Comparison of ENCODE assay signal across 24 cellular contexts in the genomic region with DNA sequence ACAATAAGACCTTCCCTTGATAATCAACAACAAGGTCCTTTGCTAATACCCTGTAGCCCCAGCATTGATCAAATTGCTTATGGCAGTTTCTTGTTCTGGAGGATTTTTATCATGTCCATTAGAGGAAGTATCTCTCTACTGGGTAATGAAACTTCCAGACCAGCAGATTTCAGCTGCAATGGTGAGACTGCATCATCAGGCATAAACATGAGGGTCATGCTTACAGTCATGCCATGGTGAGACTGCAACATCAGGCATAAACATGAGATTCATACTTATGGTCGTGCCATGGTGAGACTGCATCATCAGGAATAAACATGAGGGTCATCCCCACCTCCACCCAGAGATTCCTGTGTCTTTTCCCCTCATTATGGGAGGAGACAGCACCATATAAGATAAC.
DNase-seq lines count a peak whose midpoint lies in the region; ATAC-seq and TF ChIP-seq lines count a peak whose summit lies in the region.
"Had no signal": no experiment of that assay in that cellular context is flagged by ENCODE, and none has a peak within 500 bp of the region (broad histone marks: within the 10 kb centered on the region; RNA-seq: fewer than 3 reads in every experiment).

No MANE protein-coding gene starts in this region.

- H3F3A ChIP-seq in MM.1S (ENCODE audit: insufficient read depth, low read length): peaks cover 11% of the 10 kb centered on the region; the same call in 1 of the 2 replicates

- H3K79me2 ChIP-seq in MM.1S (ENCODE audit: low read length): no peaks in the 10 kb centered on the region

- peaks cover 37% of the 10 kb centered on the region for H3K4me1 ChIP-seq in MM.1S (ENCODE audit: low read length)

- intact Hi-C loops in dendritic cell treated with granulocyte-macrophage colony-stimulating factor and Interleukin-4, amounts not matched to agents 40 ng/mL and 50 ng/mL, for 4 days (cut with micrococcal nuclease): no loop called here

- H3K27me3 Mint-ChIP-seq in dendritic cell treated with granulocyte-macrophage colony-stimulating factor and Interleukin-4, amounts not matched to agents 40 ng/mL and 50 ng/mL, for 4 days: no peaks in the 10 kb centered on the region
- peaks cover 41% of the 10 kb centered on the region for H3K27me3 Mint-ChIP-seq in stimulated activated memory B cell treated with anti-CD40 and anti-IgM and Interleukin-4, amounts not matched to agents 10 μg/mL and 1 μg/mL and 100 μg/mL, for 72 hours

- H3K9me3 ChIP-seq in MM.1S (replicated peaks; ENCODE audit: insufficient read depth, low read length): no peaks in the 10 kb centered on the region

- H3K27ac ChIP-seq in MM.1S (ENCODE audit: low read length): no peak overlapping the region
- H3K27ac ChIP-seq: C4-2B, HL-60, KMS-11 had no signal

- no peaks in the 10 kb centered on the region for H3K9me3 Mint-ChIP-seq in dendritic cell treated with granulocyte-macrophage colony-stimulating factor and Interleukin-4, amounts not matched to agents 40 ng/mL and 50 ng/mL, for 4 days
- H3K9me3 Mint-ChIP-seq in stimulated activated memory B cell treated with anti-CD40 and anti-IgM and Interleukin-4, amounts not matched to agents 10 μg/mL and 1 μg/mL and 100 μg/mL, for 72 hours: no peaks in the 10 kb centered on the region

- H3K4me3 Mint-ChIP-seq in dendritic cell treated with granulocyte-macrophage colony-stimulating factor and Interleukin-4, amounts not matched to agents 40 ng/mL and 50 ng/mL, for 4 days: no peak overlapping the region
- no peak overlapping the region for H3K4me3 Mint-ChIP-seq in stimulated activated memory B cell treated with anti-CD40 and anti-IgM and Interleukin-4, amounts not matched to agents 10 μg/mL and 1 μg/mL and 100 μg/mL, for 72 hours

- no peaks in the 10 kb centered on the region for H3K9me2 ChIP-seq in MM.1S (replicated peaks; ENCODE audit: insufficient read depth, low read length)

- H3K4me2 ChIP-seq in MM.1S (ENCODE audit: low read depth, low read length): no peak overlapping the region
- H3K4me2 ChIP-seq: KMS-11 had no signal

- H3K4me1 Mint-ChIP-seq in dendritic cell treated with granulocyte-macrophage colony-stimulating factor and Interleukin-4, amounts not matched to agents 40 ng/mL and 50 ng/mL, for 4 days (ENCODE audit: low read depth): peaks cover 40% of the 10 kb centered on the region
- H3K4me1 Mint-ChIP-seq in stimulated activated memory B cell treated with anti-CD40 and anti-IgM and Interleukin-4, amounts not matched to agents 10 μg/mL and 1 μg/mL and 100 μg/mL, for 72 hours: no peaks in the 10 kb centered on the region

- TF ChIP-seq CTCF in MM.1S (IDR thresholded peaks at IDR 0.05; ENCODE audit: low read length): no peak
- TF ChIP-seq CTCF in GM10248 (IDR thresholded peaks at IDR 0.05; ENCODE audit: control extremely low read depth, extremely low read depth, low read depth, missing control alignments): no peak

- no peak overlapping the region for H3K9ac ChIP-seq in MM.1S (ENCODE audit: low read length)
- H3K9ac ChIP-seq: KMS-11 had no signal

- CTCF ChIA-PET in GM10248 (lab: Yijun Ruan, JAX): interaction anchor here (1.5 kb wide), 1 partner anchor 9 kb away, joined by 4 read pairs; no protein-coding TSS in a partner anchor

- no peaks in the 10 kb centered on the region for H4K20me1 ChIP-seq in MM.1S (ENCODE audit: insufficient read depth, low read length)

- POLR2A ChIA-PET in GM10248 (lab: Yijun Ruan, JAX): no interaction called here

- ATAC-seq in stimulated activated memory B cell treated with anti-CD40 and anti-IgM and Interleukin-4, amounts not matched to agents 10 μg/mL and 1 μg/mL and 100 μg/mL, for 72 hours: peak; percentile 36
- ATAC-seq in HG03097 (IDR thresholded peaks at IDR 0.05; ENCODE audit: low FRiP score, unreplicated experiment): no peak
- ATAC-seq: PC-3, SK-N-SH treated with all-trans-retinoic acid at 6 μM for 48 hours had no signal

- peak overlapping the region; percentile 82 for H3K27ac Mint-ChIP-seq in dendritic cell treated with granulocyte-macrophage colony-stimulating factor and Interleukin-4, amounts not matched to agents 40 ng/mL and 50 ng/mL, for 4 days
- no peak overlapping the region for H3K27ac Mint-ChIP-seq in stimulated activated memory B cell treated with anti-CD40 and anti-IgM and Interleukin-4, amounts not matched to agents 10 μg/mL and 1 μg/mL and 100 μg/mL, for 72 hours
- H3K27ac Mint-ChIP-seq: T-helper 2 cell treated with Interferon-gamma antibody and Interleukin-4, amounts not matched to agents 5 μg/mL and 100 μg/mL, for 36 hours had no signal

- DNase-seq in NOMO-1 treated with dmso at 0.1 percent for 144 hours (lab: John Stamatoyannopoulos, UW; ENCODE audit: unreplicated experiment) (peak; percentile 3), NOMO-1 treated with DMSO at 0.1 percent for 48 hours (lab: John Stamatoyannopoulos, UW; ENCODE audit: unreplicated experiment) (no peak), MM.1S (no peak), GM10248 (ENCODE audit: extremely low spot score) (no peak)
- no peak for DNase-seq in activated CD8-positive, alpha-beta memory T cell treated with anti-CD3 and anti-CD28 coated beads for 24 hours
- DNase-seq: 8988T, AML-193, EL, GF-D8, NCI-H1092 treated with DMSO at 0.1 percent for 48 hours, NCI-H2029 treated with DMSO at 0.1 percent for 48 hours, NCI-H2171 treated with DMSO at 0.1 percent for 48 hours, NCI-H524 treated with DMSO at 0.1 percent for 48 hours, NCI-H82, PC-3, SIG-M5 had no signal

- no peak overlapping the region for H3K4me3 ChIP-seq in MM.1S (ENCODE audit: low read length)

- no peaks in the 10 kb centered on the region for H3K27me3 ChIP-seq in MM.1S (replicated peaks; ENCODE audit: insufficient read depth, low read length)

- H2AFZ ChIP-seq in MM.1S (ENCODE audit: low read length): peak overlapping the region; percentile 8; the same call in 1 of the 2 replicates

- no peaks in the 10 kb centered on the region for H3K36me3 Mint-ChIP-seq in dendritic cell treated with granulocyte-macrophage colony-stimulating factor and Interleukin-4, amounts not matched to agents 40 ng/mL and 50 ng/mL, for 4 days (ENCODE audit: low read depth)
- H3K36me3 Mint-ChIP-seq in stimulated activated memory B cell treated with anti-CD40 and anti-IgM and Interleukin-4, amounts not matched to agents 10 μg/mL and 1 μg/mL and 100 μg/mL, for 72 hours: no peaks in the 10 kb centered on the region

- H3K36me3 ChIP-seq in MM.1S (replicated peaks; ENCODE audit: insufficient read depth, low read length): no peaks in the 10 kb centered on the region
